ENCODE assay signal across 9 cellular contexts in the genomic region with DNA sequence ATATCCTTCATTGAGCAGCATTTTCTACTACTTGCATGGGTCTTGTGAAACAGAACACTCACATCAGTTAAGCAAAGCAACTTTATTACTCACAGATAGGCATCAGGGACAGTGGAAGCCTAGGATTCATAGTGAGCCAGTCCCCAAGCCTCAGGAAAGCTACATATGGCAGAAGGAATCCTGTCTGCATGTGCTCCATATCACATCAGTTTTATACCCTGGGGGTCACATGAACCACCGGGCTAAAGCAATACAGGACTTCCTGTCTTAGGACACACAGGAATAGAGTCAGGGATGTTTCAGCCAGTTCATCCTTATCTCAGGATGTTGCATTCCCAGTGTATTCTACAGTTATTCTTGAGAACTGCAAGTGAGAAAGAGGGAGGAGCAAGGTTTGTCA. TPM values are rescaled to one million over a fixed set of nuclear protein-coding genes. Genes with fewer than 3 reads are reported as not detected.
"Had no signal": no experiment of that assay in that cellular context is flagged by ENCODE, and none has a peak within 500 bp of the region (broad histone marks: within the 10 kb centered on the region; RNA-seq: fewer than 3 reads in every experiment).

No MANE protein-coding gene starts in this region.

- H3K4me3 ChIP-seq: GM12878 had no signal

- FAIRE-seq: G401.6, GM12878, GM12891, GM12892, GM18507, GM19239 had no signal

- DNase-seq: GDM1, GF-D8 had no signal

RNA-seq across cellular contexts. Expression of a gene that starts 15.1 kb away (rescaled TPM):
- total RNA-seq: G401, GM12878 had no signal
- polyA plus RNA-seq: GM12878 had no signal
